ENCODE assay signal across 7 cellular contexts in genomic region chr6:30614044-30614842, GRCh38. TPM values are rescaled to one million over a fixed set of nuclear protein-coding genes. Genes with fewer than 3 reads are reported as not detected.
DNase-seq lines count a peak whose midpoint lies in the region; ATAC-seq and TF ChIP-seq lines count a peak whose summit lies in the region.

No MANE protein-coding gene starts in this region.

- no peaks in the 10 kb centered on the region for H3K9me3 ChIP-seq in HAP-1

- no peak for TF ChIP-seq CTCF in fibroblast of villous mesenchyme (IDR thresholded peaks at IDR 0.05; ENCODE audit: insufficient read depth, low read depth, low read length)

- in situ Hi-C loops in HAP-1 (cut with MboI; ENCODE audit: low sequenced_read_pairs): no loop called here

- ATAC-seq in SK-N-SH treated with all-trans-retinoic acid at 6 μM for 48 hours: no peak

- peaks cover 63% of the 10 kb centered on the region for H3K36me3 ChIP-seq in HAP-1 (replicated peaks)

- DNase-seq in HAP-1 (ENCODE audit: low spot score in 2 of 2): no peak
- peak; percentile 11 for DNase-seq in fibroblast of villous mesenchyme (ENCODE audit: low read depth)
- DNase-seq in NCI-H2196 (lab: John Stamatoyannopoulos, UW; ENCODE audit: unreplicated experiment): no peak
- no peak for DNase-seq in COR-L47 (lab: John Stamatoyannopoulos, UW)
- no peak for DNase-seq in NCI-H510A (lab: John Stamatoyannopoulos, UW)

- H3K4me3 ChIP-seq in HAP-1 (peak overlapping the region; percentile 99), fibroblast of villous mesenchyme (ENCODE audit: low read depth, low read length) (peak overlapping the region; percentile 98), skin epidermis (peak overlapping the region; percentile 21 to 97 (median 80))

- H3K27me3 ChIP-seq in HAP-1 (ENCODE audit: low read depth): no peaks in the 10 kb centered on the region

- peaks cover 32% of the 10 kb centered on the region for H3K4me1 ChIP-seq in HAP-1

- peak overlapping the region in 20 of 21 experiments; percentile 24 to 100 (median 94) for H3K27ac ChIP-seq in skin epidermis

TF ChIP-seq in SK-N-SH treated with all-trans-retinoic acid at 6 μM for 48 hours, 23 proteins besides CTCF, POLR2A, EP300 and RAD21:
- TF ChIP-seq, protein P1, sequence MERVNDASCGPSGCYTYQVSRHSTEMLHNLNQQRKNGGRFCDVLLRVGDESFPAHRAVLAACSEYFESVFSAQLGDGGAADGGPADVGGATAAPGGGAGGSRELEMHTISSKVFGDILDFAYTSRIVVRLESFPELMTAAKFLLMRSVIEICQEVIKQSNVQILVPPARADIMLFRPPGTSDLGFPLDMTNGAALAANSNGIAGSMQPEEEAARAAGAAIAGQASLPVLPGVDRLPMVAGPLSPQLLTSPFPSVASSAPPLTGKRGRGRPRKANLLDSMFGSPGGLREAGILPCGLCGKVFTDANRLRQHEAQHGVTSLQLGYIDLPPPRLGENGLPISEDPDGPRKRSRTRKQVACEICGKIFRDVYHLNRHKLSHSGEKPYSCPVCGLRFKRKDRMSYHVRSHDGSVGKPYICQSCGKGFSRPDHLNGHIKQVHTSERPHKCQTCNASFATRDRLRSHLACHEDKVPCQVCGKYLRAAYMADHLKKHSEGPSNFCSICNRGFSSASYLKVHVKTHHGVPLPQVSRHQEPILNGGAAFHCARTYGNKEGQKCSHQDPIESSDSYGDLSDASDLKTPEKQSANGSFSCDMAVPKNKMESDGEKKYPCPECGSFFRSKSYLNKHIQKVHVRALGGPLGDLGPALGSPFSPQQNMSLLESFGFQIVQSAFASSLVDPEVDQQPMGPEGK (CRISPR knock-in tag; IDR thresholded peaks at IDR 0.05; ENCODE audit: borderline replicate concordance): 0 out of 2 replicates have a peak, but pooled peaks have one; percentile 15
- TF ChIP-seq CSDC2 (CRISPR knock-in tag; IDR thresholded peaks at IDR 0.05) (no peak), CSRNP3 (CRISPR knock-in tag; IDR thresholded peaks at IDR 0.05) (0 out of 2 replicates have a peak, but pooled peaks have one; percentile 40), PPARA (CRISPR knock-in tag; IDR thresholded peaks at IDR 0.05; ENCODE audit: borderline replicate concordance) (no peak; the same call in 1 of the 2 replicates), GLIS3 (CRISPR knock-in tag; IDR thresholded peaks at IDR 0.05) (peak; percentile 66; the same call in 1 of the 2 replicates), ESRRG (CRISPR knock-in tag; IDR thresholded peaks at IDR 0.05) (peak; percentile 58; the same call in 1 of the 2 replicates), RARB (CRISPR knock-in tag; IDR thresholded peaks at IDR 0.05) (peak; percentile 53; the same call in 1 of the 2 replicates)

RNA-seq across cellular contexts. Expression of gene PPP1R10, which starts 2.8 kb away (rescaled TPM):
- 37.7 and 70.4 TPM in 2 replicates for total RNA-seq in fibroblast of villous mesenchyme

RNA-seq across cellular contexts. Expression of gene MRPS18B, which starts 3.4 kb away (rescaled TPM):
- 79.5 and 81.2 TPM in 2 replicates for total RNA-seq in fibroblast of villous mesenchyme

RNA-seq across cellular contexts. Expression of gene ATAT1, which starts 12.4 kb away (rescaled TPM):
- total RNA-seq in fibroblast of villous mesenchyme: 4.2 and 5.2 TPM in 2 replicates

RNA-seq across cellular contexts. Expression of gene C6orf136, which starts 32.7 kb away (rescaled TPM):
- total RNA-seq in fibroblast of villous mesenchyme: 4.8 and 9.9 TPM in 2 replicates

RNA-seq across cellular contexts. Expression of gene ABCF1, which starts 43.0 kb away (rescaled TPM):
- total RNA-seq in fibroblast of villous mesenchyme: 30.9 and 37.6 TPM in 2 replicates
